ENCODE assay signal across 2 cellular contexts in the genomic region with DNA sequence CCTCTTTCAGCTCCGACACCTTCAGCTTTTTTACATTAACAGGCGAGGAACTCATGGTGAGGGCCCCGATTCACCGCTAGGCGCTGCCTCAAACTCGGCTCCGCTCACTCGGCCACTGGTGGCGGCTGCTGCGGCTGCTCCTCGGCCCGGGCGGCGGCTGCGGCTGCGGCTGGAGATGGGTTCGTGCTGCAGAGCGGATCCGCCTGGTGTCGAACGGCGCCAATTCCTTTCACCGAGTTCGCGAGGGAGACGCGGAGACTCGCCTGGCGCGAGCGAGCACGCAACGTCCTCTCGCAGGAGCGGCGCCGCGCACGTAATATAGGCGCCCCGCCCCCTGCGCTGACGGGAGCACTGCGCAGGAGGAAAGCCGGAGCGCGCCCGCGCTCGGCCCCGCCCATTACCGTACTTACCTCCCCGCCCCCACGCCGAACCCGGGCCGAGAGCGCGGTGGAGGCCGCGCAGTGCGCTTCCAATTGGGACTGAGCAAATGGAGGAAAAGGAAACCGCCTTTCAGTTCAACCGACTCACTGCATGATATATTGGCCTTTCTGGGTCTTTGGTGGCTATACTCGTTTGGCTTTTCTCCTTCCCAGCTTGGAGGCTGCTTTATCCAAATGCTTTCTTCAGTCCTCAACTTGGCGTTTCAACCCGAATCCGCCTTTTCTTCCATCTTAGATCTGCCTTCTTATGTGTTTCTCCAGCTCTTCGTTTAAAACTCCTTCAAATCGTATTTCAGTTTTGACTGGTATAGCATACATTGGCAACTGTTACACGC.
TF ChIP-seq lines count a peak whose summit lies in the region.

A gene (minus strand): TSS at position 291 of the 775 bp plus-strand sequence. CDS start 236 bp downstream, at position 55.

TF ChIP-seq in IMR-90, 13 proteins besides CTCF, POLR2A, EP300 and RAD21:
- 0 out of 2 replicates have a peak, but pooled peaks have one; percentile 59 for TF ChIP-seq CHD1 (IDR thresholded peaks at IDR 0.05; ENCODE audit: low read depth, low read length)
- TF ChIP-seq MAFK (IDR thresholded peaks at IDR 0.05; ENCODE audit: low read depth, low read length), result no peak
- TF ChIP-seq MAZ (IDR thresholded peaks at IDR 0.05; ENCODE audit: borderline replicate concordance, low read depth, low read length), result peak; percentile 87; the same call in 1 of the 2 replicates
- peak; percentile 53; the same call in 1 of the 2 replicates for TF ChIP-seq MXI1 (IDR thresholded peaks at IDR 0.05; ENCODE audit: borderline replicate concordance, low read depth, low read length)

TF ChIP-seq in endothelial cell of umbilical vein, 7 proteins besides CTCF, POLR2A, EP300 and RAD21:
- TF ChIP-seq FOS (IDR thresholded peaks at IDR 0.05; ENCODE audit: borderline replicate concordance, insufficient read depth, low read length) (no peak), JUN (IDR thresholded peaks at IDR 0.05; ENCODE audit: borderline replicate concordance, insufficient read depth, insufficient read length, low read depth) (no peak), MYC (IDR thresholded peaks at IDR 0.05; ENCODE audit: low read depth, low read length) (no peak), GATA2 (IDR thresholded peaks at IDR 0.05; ENCODE audit: insufficient read depth, insufficient read length, low read depth, low read length) (no peak), POLR2AphosphoS5 (IDR thresholded peaks at IDR 0.05; ENCODE audit: insufficient read depth, low read depth, low read length) (peak; percentile 88), EZH2 (IDR thresholded peaks at IDR 0.05; ENCODE audit: borderline replicate concordance, low read depth, low read length, severe bottlenecking) (no peak)
TF ChIP-seq in endothelial cell of umbilical vein: peak in this region for 1.
